ENCODE assay signal across 1 cellular context in genomic region chr11:46695345-46696211, GRCh38.
TF ChIP-seq lines count a peak whose summit lies in the region.

No MANE protein-coding gene starts in this region.

TF ChIP-seq in HepG2, 621 proteins besides CTCF, POLR2A, EP300 and RAD21 (continued from another document and continues in another):
- no peak for TF ChIP-seq GABPA (IDR thresholded peaks at IDR 0.05; ENCODE audit: low read depth, low read length)
- TF ChIP-seq GABPA (CRISPR knock-in tag; IDR thresholded peaks at IDR 0.05; ENCODE audit: low read depth) = 0 out of 2 replicates have a peak, but pooled peaks have one; percentile 33
- no peak for TF ChIP-seq KLF9 (CRISPR knock-in tag; IDR thresholded peaks at IDR 0.05; ENCODE audit: low read depth)
- TF ChIP-seq ZNF367 (CRISPR knock-in tag; IDR thresholded peaks at IDR 0.05; ENCODE audit: borderline replicate concordance) = no peak
- no peak for TF ChIP-seq ZNF414 (CRISPR knock-in tag; IDR thresholded peaks at IDR 0.05)
- TF ChIP-seq HNF4A (CRISPR knock-in tag; IDR thresholded peaks at IDR 0.05) = peak; percentile 67; the same call in 1 of the 2 replicates
- TF ChIP-seq ATF7-NPFF (CRISPR knock-in tag; IDR thresholded peaks at IDR 0.05; ENCODE audit: low read depth) = no peak; the same call in 1 of the 2 replicates
- TF ChIP-seq IRF1 (CRISPR knock-in tag; IDR thresholded peaks at IDR 0.05; ENCODE audit: low read depth) = no peak
- TF ChIP-seq SP5 (CRISPR knock-in tag; IDR thresholded peaks at IDR 0.05; ENCODE audit: borderline replicate concordance, low read depth) = no peak
- TF ChIP-seq ZNF468 (CRISPR knock-in tag; IDR thresholded peaks at IDR 0.05) = no peak
- TF ChIP-seq ZGPAT (CRISPR knock-in tag; IDR thresholded peaks at IDR 0.05) = peak; percentile 67; the same call in 1 of the 2 replicates
- no peak for TF ChIP-seq ZNF597 (CRISPR knock-in tag; IDR thresholded peaks at IDR 0.05)
- peak; percentile 77; the same call in 1 of the 2 replicates for TF ChIP-seq ZNF331 (CRISPR knock-in tag; IDR thresholded peaks at IDR 0.05)
- TF ChIP-seq MTA1 (CRISPR knock-in tag; IDR thresholded peaks at IDR 0.05; ENCODE audit: borderline replicate concordance) = 0 out of 2 replicates have a peak, but pooled peaks have one; percentile 21
- no peak for TF ChIP-seq CBX2 (IDR thresholded peaks at IDR 0.05; ENCODE audit: low read depth, low read length)
- no peak for TF ChIP-seq CBX2 (CRISPR knock-in tag; IDR thresholded peaks at IDR 0.05; ENCODE audit: low read depth)
- TF ChIP-seq ZNF776 (CRISPR knock-in tag; IDR thresholded peaks at IDR 0.05) = no peak
- TF ChIP-seq BATF2 (CRISPR knock-in tag; IDR thresholded peaks at IDR 0.05) = no peak
- TF ChIP-seq ZNF3 (CRISPR knock-in tag; IDR thresholded peaks at IDR 0.05) = no peak
- no peak for TF ChIP-seq CHD2 (IDR thresholded peaks at IDR 0.05; ENCODE audit: low read depth, low read length)
- TF ChIP-seq ZNF687 (CRISPR knock-in tag; IDR thresholded peaks at IDR 0.05) = peak; percentile 100
- no peak for TF ChIP-seq E2F2 (CRISPR knock-in tag; IDR thresholded peaks at IDR 0.05; ENCODE audit: borderline replicate concordance)
- TF ChIP-seq SSRP1 (CRISPR knock-in tag; IDR thresholded peaks at IDR 0.05) = no peak
- TF ChIP-seq ZFP91 (CRISPR knock-in tag; IDR thresholded peaks at IDR 0.05; ENCODE audit: borderline replicate concordance) = peak; percentile 38
- no peak for TF ChIP-seq SMC3 (IDR thresholded peaks at IDR 0.05; ENCODE audit: low read length)
- no peak for TF ChIP-seq ZNF496 (CRISPR knock-in tag; IDR thresholded peaks at IDR 0.05; ENCODE audit: insufficient replicate concordance)
- no peak for TF ChIP-seq JUND (CRISPR knock-in tag; IDR thresholded peaks at IDR 0.05)
- TF ChIP-seq HOXD1 (CRISPR knock-in tag; IDR thresholded peaks at IDR 0.05) = no peak
- peak; percentile 82 for TF ChIP-seq ZNF800 (CRISPR knock-in tag; IDR thresholded peaks at IDR 0.05)
- 0 out of 2 replicates have a peak, but pooled peaks have one; percentile 12 for TF ChIP-seq TFAP4 (IDR thresholded peaks at IDR 0.05; ENCODE audit: borderline replicate concordance, low read depth)
- peak; percentile 81; the same call in 1 of the 2 replicates for TF ChIP-seq ZSCAN21 (CRISPR knock-in tag; IDR thresholded peaks at IDR 0.05; ENCODE audit: borderline replicate concordance)
- no peak for TF ChIP-seq GPBP1L1 (CRISPR knock-in tag; IDR thresholded peaks at IDR 0.05)
- peak; percentile 73; the same call in 1 of the 2 replicates for TF ChIP-seq ZBTB20 (CRISPR knock-in tag; IDR thresholded peaks at IDR 0.05; ENCODE audit: borderline replicate concordance, low read depth)
- no peak for TF ChIP-seq BRCA1 (CRISPR knock-in tag; IDR thresholded peaks at IDR 0.05)
- no peak; the same call in 1 of the 2 replicates for TF ChIP-seq DRAP1 (CRISPR knock-in tag; IDR thresholded peaks at IDR 0.05)
- no peak; the same call in 1 of the 2 replicates for TF ChIP-seq ZNF639 (CRISPR knock-in tag; conservative IDR thresholded peaks at IDR 0.05)
- no peak for TF ChIP-seq ZNF44 (CRISPR knock-in tag; IDR thresholded peaks at IDR 0.05)
- no peak for TF ChIP-seq ARHGAP35 (CRISPR knock-in tag; IDR thresholded peaks at IDR 0.05; ENCODE audit: borderline replicate concordance)
- TF ChIP-seq HOXA3 (CRISPR knock-in tag; IDR thresholded peaks at IDR 0.05) = no peak
- TF ChIP-seq ZKSCAN1 (IDR thresholded peaks at IDR 0.05; ENCODE audit: low read length) = no peak
- TF ChIP-seq MZF1 (CRISPR knock-in tag; IDR thresholded peaks at IDR 0.05; ENCODE audit: borderline replicate concordance) = no peak
- 0 out of 2 replicates have a peak, but pooled peaks have one; percentile 25 for TF ChIP-seq KLF11 (CRISPR knock-in tag; IDR thresholded peaks at IDR 0.05)
- TF ChIP-seq NAIF1 (CRISPR knock-in tag; IDR thresholded peaks at IDR 0.05; ENCODE audit: borderline replicate concordance) = no peak
